15 cellular contexts compared by ENCODE assay signal in the genomic region with DNA sequence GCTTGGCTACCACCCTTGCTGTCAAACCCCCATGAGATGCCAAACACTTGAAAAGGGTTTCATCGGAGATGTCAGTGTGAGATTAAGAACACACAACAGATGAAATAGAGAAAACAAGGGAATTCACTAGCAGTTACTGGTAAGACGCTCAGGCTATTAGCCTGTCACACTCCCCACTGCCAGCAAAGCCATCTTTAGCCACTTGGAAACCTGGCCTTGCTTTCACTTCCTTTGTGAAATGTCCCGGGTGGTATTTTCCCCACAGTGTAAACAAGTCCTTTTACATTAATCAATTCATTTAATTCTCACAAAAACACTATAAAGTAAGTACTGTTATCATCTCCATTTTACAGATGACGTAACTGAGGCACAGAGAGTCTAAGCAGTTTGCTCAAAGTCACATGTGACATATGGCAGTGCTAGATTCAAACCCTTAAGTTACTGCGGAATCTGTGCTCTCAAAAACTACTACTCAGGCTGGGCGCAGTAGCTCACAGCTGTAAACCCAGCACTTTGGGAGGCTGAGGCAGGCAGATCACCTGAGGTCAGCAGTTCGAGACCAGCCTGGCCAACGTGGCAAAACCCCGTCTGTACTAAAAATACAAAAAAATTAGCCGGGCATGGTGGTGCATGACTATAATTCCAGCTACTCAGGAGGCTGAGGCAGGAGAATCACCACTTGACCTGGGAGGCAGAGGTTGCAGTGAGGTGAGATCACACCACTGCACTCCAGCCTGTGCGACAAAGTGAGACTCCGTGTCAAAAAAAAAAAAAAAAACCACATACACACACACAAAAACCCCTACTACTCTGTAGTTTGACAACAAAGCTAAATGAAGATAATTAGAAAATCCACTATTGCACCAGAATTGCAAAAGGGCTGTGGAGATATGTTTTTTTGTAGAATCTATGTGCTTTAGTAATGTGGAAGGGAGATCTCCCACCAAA. TPM values are rescaled to one million over a fixed set of nuclear protein-coding genes. Genes with fewer than 3 reads are reported as not detected.
DNase-seq lines count a peak whose midpoint lies in the region; ATAC-seq and TF ChIP-seq lines count a peak whose summit lies in the region.
"Had no signal": no experiment of that assay in that cellular context is flagged by ENCODE, and none has a peak within 500 bp of the region (broad histone marks: within the 10 kb centered on the region; RNA-seq: fewer than 3 reads in every experiment).

No MANE protein-coding gene starts in this region.

- ATAC-seq in activated T-cell treated with anti-CD3 and anti-CD28 coated beads, Interleukin-2, amount 50 U/mL, for 72 hours (replicated peaks in 1 of 2) = peak in 1 of 2 donors; percentile 23
- ATAC-seq in HG03060 (IDR thresholded peaks at IDR 0.05; ENCODE audit: low read depth, unreplicated experiment) = peak; percentile 41
- peak; percentile 76 for ATAC-seq in stimulated activated memory B cell treated with anti-CD40 and anti-IgM and Interleukin-4, amounts not matched to agents 10 μg/mL and 1 μg/mL and 100 μg/mL, for 72 hours
- ATAC-seq: left lung had no signal

- no peaks in the 10 kb centered on the region for H3K27me3 ChIP-seq in ovary
- H3K27me3 ChIP-seq: left lung, SJSA1 had no signal

- TF ChIP-seq POLR2A in ovary (IDR thresholded peaks at IDR 0.05) = no peak

- intact Hi-C loops in activated T-helper 2 cell treated with anti-CD3 and anti-CD28 coated beads, Interferon-gamma antibody, Interleukin-2, Interleukin-4, amounts not matched to agents 10 μg/mL and 5 μg/mL and 100 μg/mL, durations not matched to agents 14 hours and 24 hours and 36 hours (cut with micrococcal nuclease) = no loop called here
- intact Hi-C loops in ovary (cut with DNase I) = no loop called here

- H3K36me3 Mint-ChIP-seq in activated T-cell treated with anti-CD3 and anti-CD28 coated beads, Interleukin-2, amount 50 U/mL, for 72 hours (ENCODE audit: insufficient read depth in 2 of 2) = no peaks in the 10 kb centered on the region
- no peaks in the 10 kb centered on the region for H3K36me3 Mint-ChIP-seq in activated T-helper 2 cell treated with anti-CD3 and anti-CD28 coated beads, Interferon-gamma antibody, Interleukin-2, Interleukin-4, amounts not matched to agents 10 μg/mL and 5 μg/mL and 100 μg/mL, durations not matched to agents 14 hours and 24 hours and 36 hours (ENCODE audit: low read depth)
- no peaks in the 10 kb centered on the region for H3K36me3 Mint-ChIP-seq in stimulated activated memory B cell treated with anti-CD40 and anti-IgM and Interleukin-4, amounts not matched to agents 10 μg/mL and 1 μg/mL and 100 μg/mL, for 72 hours

- H3K27ac ChIP-seq in ovary = no peak overlapping the region
- H3K27ac ChIP-seq: SJSA1 had no signal

- peaks cover 3% of the 10 kb centered on the region for H3K4me1 ChIP-seq in ovary (ENCODE audit: insufficient read depth)

- TF ChIP-seq CTCF in ovary (IDR thresholded peaks at IDR 0.05) = no peak

- peak overlapping the region; percentile 75 for H3K27ac Mint-ChIP-seq in activated T-cell treated with anti-CD3 and anti-CD28 coated beads, Interleukin-2, amount 50 U/mL, for 72 hours
- H3K27ac Mint-ChIP-seq in activated T-helper 2 cell treated with anti-CD3 and anti-CD28 coated beads, Interferon-gamma antibody, Interleukin-2, Interleukin-4, amounts not matched to agents 10 μg/mL and 5 μg/mL and 100 μg/mL, durations not matched to agents 14 hours and 24 hours and 36 hours = peak overlapping the region; percentile 70
- H3K27ac Mint-ChIP-seq in stimulated activated memory B cell treated with anti-CD40 and anti-IgM and Interleukin-4, amounts not matched to agents 10 μg/mL and 1 μg/mL and 100 μg/mL, for 72 hours = peak overlapping the region; percentile 77

- no peak for DNase-seq in activated T-cell treated with anti-CD3 and anti-CD28 coated beads, Interleukin-2, amount 50 U/mL, for 72 hours
- DNase-seq in activated T-cell treated with anti-CD3 and anti-CD28 coated beads, Interleukin-2, amount 50 U/mL, for 1 hour = no peak
- DNase-seq in activated T-helper 2 cell treated with anti-CD3 and anti-CD28 coated beads, Interferon-gamma antibody, Interleukin-2, Interleukin-4, amounts not matched to agents 10 μg/mL and 5 μg/mL and 100 μg/mL, durations not matched to agents 14 hours and 24 hours and 36 hours (ENCODE audit: low spot score) = no peak
- DNase-seq in ovary = no peak
- no peak for DNase-seq in NCI-H82 (lab: John Stamatoyannopoulos, UW)
- DNase-seq in epidermal melanocyte (ENCODE audit: insufficient read length, low spot score) = no peak
- DNase-seq: activated CD4-positive, alpha-beta T cell treated with anti-CD3 and anti-CD28 coated beads, Interleukin-2, amount 50 U/mL, for 1 hour; head of caudate nucleus; left lung; NCI-H1105; NCI-H526; occipital lobe had no signal

- TF ChIP-seq EP300 in ovary (IDR thresholded peaks at IDR 0.05) = no peak

- peak overlapping the region; percentile 45 to 75 for H3K4me3 Mint-ChIP-seq in activated T-cell treated with anti-CD3 and anti-CD28 coated beads, Interleukin-2, amount 50 U/mL, for 72 hours
- H3K4me3 Mint-ChIP-seq in activated T-helper 2 cell treated with anti-CD3 and anti-CD28 coated beads, Interferon-gamma antibody, Interleukin-2, Interleukin-4, amounts not matched to agents 10 μg/mL and 5 μg/mL and 100 μg/mL, durations not matched to agents 14 hours and 24 hours and 36 hours (ENCODE audit: low read depth) = no peak overlapping the region
- H3K4me3 Mint-ChIP-seq in stimulated activated memory B cell treated with anti-CD40 and anti-IgM and Interleukin-4, amounts not matched to agents 10 μg/mL and 1 μg/mL and 100 μg/mL, for 72 hours = no peak overlapping the region

- H3K4me1 Mint-ChIP-seq in activated T-cell treated with anti-CD3 and anti-CD28 coated beads, Interleukin-2, amount 50 U/mL, for 72 hours (ENCODE audit: low read depth) = peaks cover 42% of the 10 kb centered on the region
- H3K4me1 Mint-ChIP-seq in activated T-helper 2 cell treated with anti-CD3 and anti-CD28 coated beads, Interferon-gamma antibody, Interleukin-2, Interleukin-4, amounts not matched to agents 10 μg/mL and 5 μg/mL and 100 μg/mL, durations not matched to agents 14 hours and 24 hours and 36 hours (ENCODE audit: low read depth) = peaks cover 36% of the 10 kb centered on the region
- peaks cover 43% of the 10 kb centered on the region for H3K4me1 Mint-ChIP-seq in stimulated activated memory B cell treated with anti-CD40 and anti-IgM and Interleukin-4, amounts not matched to agents 10 μg/mL and 1 μg/mL and 100 μg/mL, for 72 hours

- H3K9me3 Mint-ChIP-seq in activated T-cell treated with anti-CD3 and anti-CD28 coated beads, Interleukin-2, amount 50 U/mL, for 72 hours = peaks cover 0 to 2% of the 10 kb centered on the region in 2 donors
- H3K9me3 Mint-ChIP-seq in activated T-helper 2 cell treated with anti-CD3 and anti-CD28 coated beads, Interferon-gamma antibody, Interleukin-2, Interleukin-4, amounts not matched to agents 10 μg/mL and 5 μg/mL and 100 μg/mL, durations not matched to agents 14 hours and 24 hours and 36 hours = no peaks in the 10 kb centered on the region
- H3K9me3 Mint-ChIP-seq in stimulated activated memory B cell treated with anti-CD40 and anti-IgM and Interleukin-4, amounts not matched to agents 10 μg/mL and 1 μg/mL and 100 μg/mL, for 72 hours = no peaks in the 10 kb centered on the region

- WGBS in ovary, 3 donors = 80 to 84% (median 80%) methylated on average over 12 of the region's 12 CpGs

- H3K4me3 ChIP-seq in ovary = no peak overlapping the region
- H3K4me3 ChIP-seq: left lung, SJSA1 had no signal

- H3K36me3 ChIP-seq in ovary = no peaks in the 10 kb centered on the region
- H3K36me3 ChIP-seq: left lung, SJSA1 had no signal

- no peaks in the 10 kb centered on the region for H3K27me3 Mint-ChIP-seq in activated T-cell treated with anti-CD3 and anti-CD28 coated beads, Interleukin-2, amount 50 U/mL, for 72 hours (ENCODE audit: low read depth)
- no peaks in the 10 kb centered on the region for H3K27me3 Mint-ChIP-seq in activated T-helper 2 cell treated with anti-CD3 and anti-CD28 coated beads, Interferon-gamma antibody, Interleukin-2, Interleukin-4, amounts not matched to agents 10 μg/mL and 5 μg/mL and 100 μg/mL, durations not matched to agents 14 hours and 24 hours and 36 hours (ENCODE audit: low read depth)
- H3K27me3 Mint-ChIP-seq in stimulated activated memory B cell treated with anti-CD40 and anti-IgM and Interleukin-4, amounts not matched to agents 10 μg/mL and 1 μg/mL and 100 μg/mL, for 72 hours = no peaks in the 10 kb centered on the region

- no peaks in the 10 kb centered on the region for H3K9me3 ChIP-seq in ovary
- H3K9me3 ChIP-seq: left lung, SJSA1 had no signal

RNA-seq across cellular contexts. Expression of gene KHDRBS1, which starts 32.6 kb away (rescaled TPM):
- total RNA-seq in activated T-cell treated with anti-CD3 and anti-CD28 coated beads, Interleukin-2, amount 50 U/mL, for 72 hours = 100 to 1,000 TPM; 138 to 156 TPM
- total RNA-seq in activated T-helper 2 cell treated with anti-CD3 and anti-CD28 coated beads, Interferon-gamma antibody, Interleukin-2, Interleukin-4, amounts not matched to agents 10 μg/mL and 5 μg/mL and 100 μg/mL, durations not matched to agents 14 hours and 24 hours and 36 hours = 177 and 178 TPM in 2 replicates
- 100 to 1,000 TPM in 5 of 7 donors, 10 to 100 TPM in 2; 84.3 to 184 (median 164) TPM for total RNA-seq in ovary
- 100 to 1,000 TPM; 137 to 138 TPM for polyA plus RNA-seq in ovary

RNA-seq across cellular contexts. Expression of gene PTP4A2, which starts 42.9 kb away (rescaled TPM):
- 100 to 1,000 TPM; 437 to 541 TPM for total RNA-seq in activated T-cell treated with anti-CD3 and anti-CD28 coated beads, Interleukin-2, amount 50 U/mL, for 72 hours
- total RNA-seq in activated T-helper 2 cell treated with anti-CD3 and anti-CD28 coated beads, Interferon-gamma antibody, Interleukin-2, Interleukin-4, amounts not matched to agents 10 μg/mL and 5 μg/mL and 100 μg/mL, durations not matched to agents 14 hours and 24 hours and 36 hours = 313 and 334 TPM in 2 replicates
- total RNA-seq in ovary = 100 to 1,000 TPM; 207 to 366 (median 249) TPM
- 100 to 1,000 TPM in 1 of 2 donors, 10 to 100 TPM in 1; 92.5 to 246 TPM for polyA plus RNA-seq in ovary

Comparison
In these comparisons a context has a peak if more than half of its experiments do, and no peak if none do; other contexts are left out.
1. H3K4me3 Mint-ChIP-seq: peak in activated T-cell treated with anti-CD3 and anti-CD28 coated beads, Interleukin-2, amount 50 U/mL, for 72 hours (2 of 2); none in activated T-helper 2 cell treated with anti-CD3 and anti-CD28 coated beads, Interferon-gamma antibody, Interleukin-2, Interleukin-4, amounts not matched to agents 10 μg/mL and 5 μg/mL and 100 μg/mL, durations not matched to agents 14 hours and 24 hours and 36 hours (single experiment) and stimulated activated memory B cell treated with anti-CD40 and anti-IgM and Interleukin-4, amounts not matched to agents 10 μg/mL and 1 μg/mL and 100 μg/mL, for 72 hours (single experiment).
2. Peak in every context shown above with its lines, with median percentiles within 50 percentile points of each other: H3K27ac Mint-ChIP-seq.